Comparison of ENCODE assay signal across 12 cellular contexts in the genomic region with DNA sequence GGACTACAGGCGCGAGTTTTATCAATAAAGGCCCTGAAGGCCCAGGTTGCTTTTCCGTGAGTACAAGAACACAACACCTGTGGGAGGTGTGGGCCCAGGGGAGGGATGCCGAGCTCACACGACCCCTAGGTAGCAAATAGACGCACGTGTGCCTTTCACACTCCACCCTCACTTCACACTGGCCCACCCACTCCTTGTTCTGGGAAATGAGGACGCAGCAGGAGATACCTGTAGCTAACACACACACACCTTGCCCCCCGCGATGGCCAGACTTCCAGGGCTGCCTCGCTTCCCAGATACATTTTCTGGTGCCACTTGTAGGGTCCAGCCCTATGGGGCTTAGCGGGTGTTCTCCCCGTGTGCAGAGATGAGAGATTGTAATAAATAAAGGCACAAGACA. TPM values are rescaled to one million over a fixed set of nuclear protein-coding genes. Genes with fewer than 3 reads are reported as not detected.
A peak's percentile ranks its signal among the peaks of the same experiment; 100 is the strongest.
DNase-seq lines count a peak whose midpoint lies in the region; ATAC-seq and TF ChIP-seq lines count a peak whose summit lies in the region.
"Had no signal": no experiment of that assay in that cellular context is flagged by ENCODE, and none has a peak within 500 bp of the region (broad histone marks: within the 10 kb centered on the region; RNA-seq: fewer than 3 reads in every experiment).

No MANE protein-coding gene starts in this region.

- H3K79me2 ChIP-seq in PC-3 (ENCODE audit: low read length) (peaks cover 39% of the 10 kb centered on the region), parathyroid adenoma (no peaks in the 10 kb centered on the region)

- H3K27me3 Mint-ChIP-seq in CD8-positive, alpha-beta T cell (ENCODE audit: low read depth): no peaks in the 10 kb centered on the region
- H3K27me3 Mint-ChIP-seq in effector memory CD8-positive, alpha-beta T cell: peaks cover 4 to 18% of the 10 kb centered on the region in 2 donors

- peak overlapping the region; percentile 77 for H3K4me3 Mint-ChIP-seq in CD8-positive, alpha-beta T cell
- H3K4me3 Mint-ChIP-seq in effector memory CD8-positive, alpha-beta T cell: peak overlapping the region; percentile 73

- no peaks in the 10 kb centered on the region for H3K9me2 ChIP-seq in PC-3 (replicated peaks; ENCODE audit: low read length)

- peaks cover 10% of the 10 kb centered on the region for H3K4me1 ChIP-seq in CD8-positive, alpha-beta T cell (ENCODE audit: insufficient read depth, low read length)
- peaks cover 31% of the 10 kb centered on the region for H3K4me1 ChIP-seq in PC-3 (ENCODE audit: insufficient read depth, low read length)
- no peaks in the 10 kb centered on the region for H3K4me1 ChIP-seq in parathyroid adenoma

- no peaks in the 10 kb centered on the region for H3K27me3 ChIP-seq in CD8-positive, alpha-beta T cell (ENCODE audit: insufficient read depth, low read length)
- H3K27me3 ChIP-seq in PC-3 (ENCODE audit: low read length) (peaks cover 29% of the 10 kb centered on the region), parathyroid adenoma (ENCODE audit: control insufficient read depth, insufficient read depth, low read length) (no peaks in the 10 kb centered on the region)

- no peaks in the 10 kb centered on the region for H3K36me3 ChIP-seq in CD8-positive, alpha-beta T cell (ENCODE audit: insufficient read depth, low read length)
- peaks cover under 1% of the 10 kb centered on the region; the same call in 1 of the 2 replicates for H3K36me3 ChIP-seq in PC-3 (ENCODE audit: low read depth, low read length)
- H3K36me3 ChIP-seq in parathyroid adenoma (ENCODE audit: control insufficient read depth, insufficient read depth, low read length): no peaks in the 10 kb centered on the region

- H2AFZ ChIP-seq in PC-3 (ENCODE audit: low read length) (peak overlapping the region; percentile 76), parathyroid adenoma (peak overlapping the region; percentile 73)

- peaks cover 27% of the 10 kb centered on the region for H3K4me1 Mint-ChIP-seq in CD8-positive, alpha-beta T cell (ENCODE audit: low read depth)
- H3K4me1 Mint-ChIP-seq in effector memory CD8-positive, alpha-beta T cell (ENCODE audit: low read depth in 2 of 2): peaks cover 22 to 23% of the 10 kb centered on the region in 2 donors

- CTCF ChIA-PET in CD8-positive, alpha-beta T cell (lab: Charles Lee): no interaction called here
- CTCF ChIA-PET in PC-3 (lab: Charles Lee): interaction anchor here (0.6 kb wide), 1 partner anchor 52 kb away, joined by 3 read pairs; no protein-coding TSS in a partner anchor

- ATAC-seq in CD8-positive, alpha-beta T cell: no peak
- ATAC-seq in PC-3 (no peak), GM19395 (IDR thresholded peaks at IDR 0.05; ENCODE audit: unreplicated experiment) (no peak), HG02884 (IDR thresholded peaks at IDR 0.05; ENCODE audit: unreplicated experiment) (no peak)
- ATAC-seq in effector memory CD8-positive, alpha-beta T cell (replicated peaks): no peak

- no peaks in the 10 kb centered on the region for H3K9me3 Mint-ChIP-seq in CD8-positive, alpha-beta T cell
- peaks cover 0 to 2% of the 10 kb centered on the region in 2 donors for H3K9me3 Mint-ChIP-seq in effector memory CD8-positive, alpha-beta T cell

- peak in 1 of 7 experiments; percentile 15 for DNase-seq in CD8-positive, alpha-beta T cell
- no peak for DNase-seq in PC-3
- DNase-seq in effector memory CD8-positive, alpha-beta T cell: no peak
- no peak for DNase-seq in dedifferentiated amniotic fluid mesenchymal stem cell (ENCODE audit: extremely low spot score)
- DNase-seq in COLO829 (ENCODE audit: low spot score): no peak

- no peaks in the 10 kb centered on the region for H3K9me3 ChIP-seq in CD8-positive, alpha-beta T cell (ENCODE audit: low read length)
- H3K9me3 ChIP-seq in PC-3 (ENCODE audit: low read length): no peaks in the 10 kb centered on the region
- no peaks in the 10 kb centered on the region for H3K9me3 ChIP-seq in parathyroid adenoma (ENCODE audit: control insufficient read depth, low read length)

- POLR2A ChIA-PET in CD8-positive, alpha-beta T cell (lab: Charles Lee): no interaction called here
- POLR2A ChIA-PET in PC-3 (lab: Charles Lee; ENCODE audit: unreplicated experiment): no interaction called here

- peak overlapping the region; percentile 47 for H3K27ac ChIP-seq in CD8-positive, alpha-beta T cell (ENCODE audit: low read depth, low read length)
- no peak overlapping the region for H3K27ac ChIP-seq in PC-3 (ENCODE audit: low read length)
- H3K27ac ChIP-seq in parathyroid adenoma: no peak overlapping the region

- intact Hi-C loops in CD8-positive, alpha-beta T cell (cut with DNase I, micrococcal nuclease): loop anchor here (1.0 kb wide), 5 partner anchors 24 to 152 kb away; a partner anchor contains a TSS
- intact Hi-C loops in PC-3 (cut with micrococcal nuclease): loop anchor here (2.0 kb wide), 1 partner anchor 49 kb away; a partner anchor contains a TSS

- H3K9ac ChIP-seq in PC-3 (ENCODE audit: low read length) (peak overlapping the region; percentile 80; the same call in 1 of the 2 replicates), parathyroid adenoma (no peak overlapping the region)

- H4K20me1 ChIP-seq in PC-3 (ENCODE audit: low read length): peaks cover 15% of the 10 kb centered on the region; the same call in 1 of the 2 replicates

- no peak overlapping the region for H3K27ac Mint-ChIP-seq in CD8-positive, alpha-beta T cell
- H3K27ac Mint-ChIP-seq in effector memory CD8-positive, alpha-beta T cell: peak overlapping the region in 1 of 2 donors; percentile 82

- H3K36me3 Mint-ChIP-seq in CD8-positive, alpha-beta T cell: peaks cover 23% of the 10 kb centered on the region
- peaks cover 9% of the 10 kb centered on the region for H3K36me3 Mint-ChIP-seq in effector memory CD8-positive, alpha-beta T cell (ENCODE audit: insufficient read depth)

- peak overlapping the region; percentile 96 for H3K4me2 ChIP-seq in PC-3 (ENCODE audit: low read length)
- H3K4me2 ChIP-seq in parathyroid adenoma (ENCODE audit: low read length): peak overlapping the region; percentile 73

- no TSS peak for BruUV-seq in PC-3 (replicated peaks; lab: Mats Ljungman, UMichigan)

- no peak for TF ChIP-seq CTCF in CD8-positive, alpha-beta T cell (IDR thresholded peaks at IDR 0.05)
- TF ChIP-seq CTCF in PC-3 (conservative IDR thresholded peaks at IDR 0.05; ENCODE audit: low read depth, low read length) (no peak), parathyroid adenoma (IDR thresholded peaks at IDR 0.05) (no peak)

- peak overlapping the region; percentile 63 for H3K4me3 ChIP-seq in CD8-positive, alpha-beta T cell (ENCODE audit: low read depth, low read length)
- H3K4me3 ChIP-seq in PC-3 (ENCODE audit: low read length): peak overlapping the region; percentile 87
- H3K4me3 ChIP-seq in parathyroid adenoma (ENCODE audit: low read depth, low read length): peak overlapping the region; percentile 64

- no peaks in the 10 kb centered on the region for H3F3A ChIP-seq in PC-3 (ENCODE audit: low read length, unreplicated experiment)

RNA-seq across cellular contexts. Expression of a gene that starts 4.3 kb away (rescaled TPM):
- total RNA-seq in CD8-positive, alpha-beta T cell: not detected
- total RNA-seq in PC-3 (2014; rRNA removed): not detected in 2 replicates
- total RNA-seq: aorta; skeletal muscle tissue; T-helper 2 cell treated with Interferon-gamma antibody and Interleukin-4, amounts not matched to agents 100 ng/mL and 5 ng/mL, for 36 hours; temporal lobe had no signal

RNA-seq across cellular contexts. Expression of a gene that starts 24.6 kb away (rescaled TPM):
- 1 to 10 TPM; 1.5 to 1.6 TPM for total RNA-seq in CD8-positive, alpha-beta T cell
- 10.8 and 14.3 TPM in 2 replicates for total RNA-seq in PC-3 (2014; rRNA removed)
- total RNA-seq: T-helper 2 cell treated with Interferon-gamma antibody and Interleukin-4, amounts not matched to agents 100 ng/mL and 5 ng/mL, for 36 hours; temporal lobe had no signal

RNA-seq across cellular contexts. Expression of a gene that starts 48.4 kb away (rescaled TPM):
- total RNA-seq in CD8-positive, alpha-beta T cell: 10 to 100 TPM; 31.8 to 36.3 TPM
- 77.4 and 102 TPM in 2 replicates for total RNA-seq in PC-3 (2014; rRNA removed)
